ENCODE assay signal across 8 cellular contexts in genomic region chr14:96741151-96741977, GRCh38. TPM values are rescaled to one million over a fixed set of nuclear protein-coding genes. Genes with fewer than 3 reads are reported as not detected.
A peak's percentile ranks its signal among the peaks of the same experiment; 100 is the strongest.
DNase-seq lines count a peak whose midpoint lies in the region; ATAC-seq and TF ChIP-seq lines count a peak whose summit lies in the region.

No MANE protein-coding gene starts in this region.

- intact Hi-C loops in body of pancreas (cut with DNase I), result loop anchor here (10.0 kb wide), 1 partner anchor 157 kb away; no protein-coding TSS in a partner anchor

- H4K20me1 ChIP-seq in KMS-11 (ENCODE audit: insufficient read depth) (no peaks in the 10 kb centered on the region), smooth muscle cell (ENCODE audit: low read depth) (no peaks in the 10 kb centered on the region)

- H3K9ac ChIP-seq in KMS-11, result no peak overlapping the region
- 0 out of 2 replicates have a peak overlapping the region, but pooled peaks have one; percentile 0 for H3K9ac ChIP-seq in iPS-20b (ENCODE audit: low read depth, low read length)
- H3K9ac ChIP-seq in smooth muscle cell (ENCODE audit: low read depth), result no peak overlapping the region

- TF ChIP-seq POLR2A in body of pancreas (IDR thresholded peaks at IDR 0.05), result no peak

- H3K27ac ChIP-seq in KMS-11 (no peak overlapping the region), body of pancreas (no peak overlapping the region), iPS-20b (ENCODE audit: low read length) (no peak overlapping the region), smooth muscle cell (ENCODE audit: low read depth) (no peak overlapping the region)

- no peaks in the 10 kb centered on the region for H3F3A ChIP-seq in smooth muscle cell (ENCODE audit: low read depth)

- H2AFZ ChIP-seq in KMS-11 (ENCODE audit: low read depth), result peak overlapping the region; percentile 61; the same call in 1 of the 2 replicates
- peak overlapping the region; percentile 67 for H2AFZ ChIP-seq in smooth muscle cell (ENCODE audit: low read depth)

- H3K79me2 ChIP-seq in KMS-11 (ENCODE audit: insufficient read depth, low read depth), result no peaks in the 10 kb centered on the region
- no peaks in the 10 kb centered on the region for H3K79me2 ChIP-seq in smooth muscle cell (ENCODE audit: low read depth)

- H3K4me1 ChIP-seq in KMS-11 (ENCODE audit: low read depth, poor library complexity, severe bottlenecking) (no peaks in the 10 kb centered on the region), body of pancreas (peaks cover 8% of the 10 kb centered on the region), iPS-20b (ENCODE audit: insufficient read depth, low read length) (peaks cover 15% of the 10 kb centered on the region; the same call in 1 of the 2 replicates), smooth muscle cell (ENCODE audit: low read depth) (no peaks in the 10 kb centered on the region)

- no peaks in the 10 kb centered on the region for H3K9me3 ChIP-seq in body of pancreas
- no peaks in the 10 kb centered on the region for H3K9me3 ChIP-seq in iPS-20b (ENCODE audit: insufficient read depth, low read depth, low read length)
- H3K9me3 ChIP-seq in smooth muscle cell (replicated peaks; ENCODE audit: low read depth), result no peaks in the 10 kb centered on the region

- H3K4me3 ChIP-seq in KMS-11 (IDR thresholded peaks at IDR 0.05; ENCODE audit: insufficient read depth, low read depth, low read length) (no peak overlapping the region), body of pancreas (peak overlapping the region in 1 of 2 donors; percentile 10), iPS-20b (ENCODE audit: low read length) (peak overlapping the region; percentile 76; the same call in 1 of the 2 replicates), smooth muscle cell (peak overlapping the region; percentile 49)

- DNase-seq in CD1c-positive myeloid dendritic cell (ENCODE audit: extremely low spot score) (peak; percentile 76), UCSD-AML1 (lab: John Stamatoyannopoulos, UW; ENCODE audit: unreplicated experiment) (peak; percentile 60), body of pancreas (peak; percentile 54 to 67 (median 60)), smooth muscle cell (lab: John Stamatoyannopoulos, UW; ENCODE audit: unreplicated experiment) (peak; percentile 40)

- H3K27me3 ChIP-seq in KMS-11 (ENCODE audit: insufficient read depth, low read depth), result no peaks in the 10 kb centered on the region
- no peaks in the 10 kb centered on the region for H3K27me3 ChIP-seq in body of pancreas
- H3K27me3 ChIP-seq in iPS-20b (ENCODE audit: insufficient read depth, low read length), result peaks cover 18% of the 10 kb centered on the region
- peaks cover 62% of the 10 kb centered on the region for H3K27me3 ChIP-seq in smooth muscle cell (ENCODE audit: low read depth)

- ATAC-seq in GM19467 (IDR thresholded peaks at IDR 0.05; ENCODE audit: unreplicated experiment) (peak; percentile 76), body of pancreas (peak; percentile 82), GM18870 (IDR thresholded peaks at IDR 0.05; ENCODE audit: unreplicated experiment) (no peak)

- H3K36me3 ChIP-seq in KMS-11 (ENCODE audit: insufficient read depth), result no peaks in the 10 kb centered on the region
- H3K36me3 ChIP-seq in body of pancreas (replicated peaks in 1 of 2; ENCODE audit: insufficient read depth in 1 of 2, low read depth in 2 of 2), result no peaks in the 10 kb centered on the region
- H3K36me3 ChIP-seq in iPS-20b (ENCODE audit: insufficient read depth, low read depth, low read length), result no peaks in the 10 kb centered on the region
- no peaks in the 10 kb centered on the region for H3K36me3 ChIP-seq in smooth muscle cell (ENCODE audit: low read depth)

- H3K4me2 ChIP-seq in KMS-11 (peak overlapping the region; percentile 36; the same call in 1 of the 2 replicates), smooth muscle cell (peak overlapping the region; percentile 93)

- peak; percentile 76 for TF ChIP-seq CTCF in KMS-11 (conservative IDR thresholded peaks at IDR 0.05; ENCODE audit: low read depth, low read length)
- peak; percentile 75 to 96 (median 84) for TF ChIP-seq CTCF in body of pancreas (IDR thresholded peaks at IDR 0.05)
- peak; percentile 95 for TF ChIP-seq CTCF in smooth muscle cell (IDR thresholded peaks at IDR 0.05; ENCODE audit: borderline replicate concordance, insufficient read depth, poor library complexity, severe bottlenecking)

- WGBS in body of pancreas, 2 donors, result 5 to 10% methylated on average over 18 to 55 of the region's 62 CpGs
- 7% methylated on average over 55 of the region's 62 CpGs for WGBS in smooth muscle cell (ENCODE audit: low lambda C conversion rate)

RNA-seq across cellular contexts. Expression of gene VRK1, which starts 55.8 kb away (rescaled TPM):
- total RNA-seq in body of pancreas, result 10 to 100 TPM in 1 of 2 donors, 1 to 10 TPM in 1; 5.6 to 10.4 TPM
- total RNA-seq in smooth muscle cell, result 13.7 and 40.5 TPM in 2 replicates
- 11.8 and 13.9 TPM in 2 replicates for polyA plus RNA-seq in smooth muscle cell
